1 cellular context compared by ENCODE assay signal in the genomic region with DNA sequence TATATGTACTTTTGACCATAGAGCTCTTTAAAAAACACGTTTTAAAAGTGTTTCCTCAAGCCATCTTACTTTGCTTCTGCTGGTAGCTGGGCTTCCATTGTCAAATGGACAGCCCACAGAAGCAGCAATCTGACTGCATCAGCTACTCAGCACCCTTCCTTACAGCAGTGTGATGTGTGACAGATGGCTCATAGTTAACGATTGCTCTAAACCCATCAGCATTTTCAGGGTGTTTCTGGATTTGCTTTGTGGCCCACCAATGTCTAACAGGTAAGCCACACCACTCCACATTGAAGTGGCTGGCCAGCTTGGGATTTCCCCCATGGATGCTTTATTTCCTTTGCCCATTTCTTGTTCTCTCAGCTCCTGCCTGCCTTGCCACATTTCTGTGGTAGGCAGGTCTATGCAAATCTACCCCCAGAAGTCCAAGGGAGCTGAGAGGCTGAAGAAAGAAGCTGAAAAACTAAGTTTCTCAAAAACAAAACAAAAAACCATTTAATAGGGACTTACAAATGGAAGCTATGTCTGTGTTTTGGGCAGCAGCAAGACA.
TF ChIP-seq lines count a peak whose summit lies in the region.

No MANE protein-coding gene starts in this region.

TF ChIP-seq in GM12878, 131 proteins besides CTCF, POLR2A, EP300 and RAD21 (continued from another document):
- TF ChIP-seq, protein P1, sequence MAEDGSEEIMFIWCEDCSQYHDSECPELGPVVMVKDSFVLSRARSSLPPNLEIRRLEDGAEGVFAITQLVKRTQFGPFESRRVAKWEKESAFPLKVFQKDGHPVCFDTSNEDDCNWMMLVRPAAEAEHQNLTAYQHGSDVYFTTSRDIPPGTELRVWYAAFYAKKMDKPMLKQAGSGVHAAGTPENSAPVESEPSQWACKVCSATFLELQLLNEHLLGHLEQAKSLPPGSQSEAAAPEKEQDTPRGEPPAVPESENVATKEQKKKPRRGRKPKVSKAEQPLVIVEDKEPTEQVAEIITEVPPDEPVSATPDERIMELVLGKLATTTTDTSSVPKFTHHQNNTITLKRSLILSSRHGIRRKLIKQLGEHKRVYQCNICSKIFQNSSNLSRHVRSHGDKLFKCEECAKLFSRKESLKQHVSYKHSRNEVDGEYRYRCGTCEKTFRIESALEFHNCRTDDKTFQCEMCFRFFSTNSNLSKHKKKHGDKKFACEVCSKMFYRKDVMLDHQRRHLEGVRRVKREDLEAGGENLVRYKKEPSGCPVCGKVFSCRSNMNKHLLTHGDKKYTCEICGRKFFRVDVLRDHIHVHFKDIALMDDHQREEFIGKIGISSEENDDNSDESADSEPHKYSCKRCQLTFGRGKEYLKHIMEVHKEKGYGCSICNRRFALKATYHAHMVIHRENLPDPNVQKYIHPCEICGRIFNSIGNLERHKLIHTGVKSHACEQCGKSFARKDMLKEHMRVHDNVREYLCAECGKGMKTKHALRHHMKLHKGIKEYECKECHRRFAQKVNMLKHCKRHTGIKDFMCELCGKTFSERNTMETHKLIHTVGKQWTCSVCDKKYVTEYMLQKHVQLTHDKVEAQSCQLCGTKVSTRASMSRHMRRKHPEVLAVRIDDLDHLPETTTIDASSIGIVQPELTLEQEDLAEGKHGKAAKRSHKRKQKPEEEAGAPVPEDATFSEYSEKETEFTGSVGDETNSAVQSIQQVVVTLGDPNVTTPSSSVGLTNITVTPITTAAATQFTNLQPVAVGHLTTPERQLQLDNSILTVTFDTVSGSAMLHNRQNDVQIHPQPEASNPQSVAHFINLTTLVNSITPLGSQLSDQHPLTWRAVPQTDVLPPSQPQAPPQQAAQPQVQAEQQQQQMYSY (CRISPR knock-in tag; IDR thresholded peaks at IDR 0.05) = no peak
- TF ChIP-seq SIX5 (IDR thresholded peaks at IDR 0.05; ENCODE audit: low read depth, low read length, severe bottlenecking) (no peak), POU2F2 (IDR thresholded peaks at IDR 0.05; ENCODE audit: borderline replicate concordance, low read depth, low read length) (no peak), JUNB (IDR thresholded peaks at IDR 0.05) (no peak), SIN3A (IDR thresholded peaks at IDR 0.05; ENCODE audit: low read depth, low read length) (no peak), FOXM1 (IDR thresholded peaks at IDR 0.05; ENCODE audit: low read depth, low read length) (no peak)
- TF ChIP-seq, protein P2, sequence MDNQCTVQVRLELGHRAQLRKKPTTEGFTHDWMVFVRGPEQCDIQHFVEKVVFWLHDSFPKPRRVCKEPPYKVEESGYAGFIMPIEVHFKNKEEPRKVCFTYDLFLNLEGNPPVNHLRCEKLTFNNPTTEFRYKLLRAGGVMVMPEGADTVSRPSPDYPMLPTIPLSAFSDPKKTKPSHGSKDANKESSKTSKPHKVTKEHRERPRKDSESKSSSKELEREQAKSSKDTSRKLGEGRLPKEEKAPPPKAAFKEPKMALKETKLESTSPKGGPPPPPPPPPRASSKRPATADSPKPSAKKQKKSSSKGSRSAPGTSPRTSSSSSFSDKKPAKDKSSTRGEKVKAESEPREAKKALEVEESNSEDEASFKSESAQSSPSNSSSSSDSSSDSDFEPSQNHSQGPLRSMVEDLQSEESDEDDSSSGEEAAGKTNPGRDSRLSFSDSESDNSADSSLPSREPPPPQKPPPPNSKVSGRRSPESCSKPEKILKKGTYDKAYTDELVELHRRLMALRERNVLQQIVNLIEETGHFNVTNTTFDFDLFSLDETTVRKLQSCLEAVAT (IDR thresholded peaks at IDR 0.05) = no peak
- TF ChIP-seq, protein P3, sequence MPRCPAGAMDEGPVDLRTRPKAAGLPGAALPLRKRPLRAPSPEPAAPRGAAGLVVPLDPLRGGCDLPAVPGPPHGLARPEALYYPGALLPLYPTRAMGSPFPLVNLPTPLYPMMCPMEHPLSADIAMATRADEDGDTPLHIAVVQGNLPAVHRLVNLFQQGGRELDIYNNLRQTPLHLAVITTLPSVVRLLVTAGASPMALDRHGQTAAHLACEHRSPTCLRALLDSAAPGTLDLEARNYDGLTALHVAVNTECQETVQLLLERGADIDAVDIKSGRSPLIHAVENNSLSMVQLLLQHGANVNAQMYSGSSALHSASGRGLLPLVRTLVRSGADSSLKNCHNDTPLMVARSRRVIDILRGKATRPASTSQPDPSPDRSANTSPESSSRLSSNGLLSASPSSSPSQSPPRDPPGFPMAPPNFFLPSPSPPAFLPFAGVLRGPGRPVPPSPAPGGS (IDR thresholded peaks at IDR 0.05; ENCODE audit: borderline replicate concordance, insufficient read depth, low read depth, low read length, poor library complexity, severe bottlenecking) = no peak
